In the genomic region with DNA sequence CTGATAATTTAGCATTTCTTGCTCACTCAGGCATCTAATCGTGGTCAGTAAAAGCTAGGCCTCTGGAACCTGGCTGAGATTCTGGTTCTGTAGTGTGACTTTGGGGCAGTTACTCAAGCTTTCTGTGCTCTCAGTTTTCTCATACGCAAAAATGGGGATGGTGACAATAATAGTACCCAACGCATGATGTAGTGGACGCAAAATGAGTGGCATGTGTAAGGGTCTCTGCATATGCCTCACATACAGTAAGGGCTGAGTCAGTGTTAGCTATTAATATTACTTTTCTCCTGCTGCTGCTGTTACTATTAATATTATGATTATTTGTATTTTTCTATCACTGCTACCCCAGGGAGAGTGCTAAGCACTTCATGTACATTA, we compare ENCODE assay signal across 1 cellular context.
TF ChIP-seq lines count a peak whose summit lies in the region.

No MANE protein-coding gene starts in this region.

TF ChIP-seq in IMR-90, 13 proteins besides CTCF, POLR2A, EP300 and RAD21 (continued from another document):
- TF ChIP-seq FOS (IDR thresholded peaks at IDR 0.05; ENCODE audit: low read depth, low read length) = no peak
- no peak for TF ChIP-seq CEBPB (IDR thresholded peaks at IDR 0.05; ENCODE audit: low read depth, low read length)
- no peak for TF ChIP-seq SMC3 (IDR thresholded peaks at IDR 0.05; ENCODE audit: low read depth, low read length)
- TF ChIP-seq, protein P1, sequence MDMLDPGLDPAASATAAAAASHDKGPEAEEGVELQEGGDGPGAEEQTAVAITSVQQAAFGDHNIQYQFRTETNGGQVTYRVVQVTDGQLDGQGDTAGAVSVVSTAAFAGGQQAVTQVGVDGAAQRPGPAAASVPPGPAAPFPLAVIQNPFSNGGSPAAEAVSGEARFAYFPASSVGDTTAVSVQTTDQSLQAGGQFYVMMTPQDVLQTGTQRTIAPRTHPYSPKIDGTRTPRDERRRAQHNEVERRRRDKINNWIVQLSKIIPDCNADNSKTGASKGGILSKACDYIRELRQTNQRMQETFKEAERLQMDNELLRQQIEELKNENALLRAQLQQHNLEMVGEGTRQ (IDR thresholded peaks at IDR 0.05; ENCODE audit: low read depth, low read length) = no peak
- no peak for TF ChIP-seq BHLHE40 (IDR thresholded peaks at IDR 0.05; ENCODE audit: low read depth, low read length)
- TF ChIP-seq MAFK (IDR thresholded peaks at IDR 0.05; ENCODE audit: low read depth, low read length) = no peak
- no peak for TF ChIP-seq MXI1 (IDR thresholded peaks at IDR 0.05; ENCODE audit: borderline replicate concordance, low read depth, low read length)
- TF ChIP-seq NFE2L2 (IDR thresholded peaks at IDR 0.05; ENCODE audit: low read depth, low read length) = no peak
